18 cellular contexts compared by ENCODE assay signal in the genomic region with DNA sequence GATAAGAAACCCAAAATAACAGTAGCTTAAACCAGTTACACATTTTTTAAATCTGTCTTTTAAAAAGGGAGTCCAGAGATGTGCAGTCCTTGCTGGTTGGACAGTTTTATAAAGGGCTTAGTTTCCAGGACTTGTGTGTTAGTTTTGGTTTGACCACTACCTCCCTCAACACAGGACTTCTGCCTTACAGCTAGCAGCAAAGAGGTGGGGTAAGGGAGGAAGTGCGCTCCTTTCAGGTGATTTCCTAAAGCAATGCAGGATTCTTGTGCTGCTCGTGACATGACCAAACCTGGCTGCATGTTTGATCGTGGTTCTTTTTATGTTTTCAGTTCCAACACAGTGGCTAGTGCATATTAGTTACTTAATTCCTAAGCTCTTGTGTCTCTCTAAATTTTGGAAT.
A peak's percentile ranks its signal among the peaks of the same experiment; 100 is the strongest.
DNase-seq lines count a peak whose midpoint lies in the region; ATAC-seq and TF ChIP-seq lines count a peak whose summit lies in the region.
"Had no signal": no experiment of that assay in that cellular context is flagged by ENCODE, and none has a peak within 500 bp of the region (broad histone marks: within the 10 kb centered on the region; RNA-seq: fewer than 3 reads in every experiment).

No MANE protein-coding gene starts in this region.

- no peaks in the 10 kb centered on the region for H3K9me2 ChIP-seq in MM.1S (replicated peaks; ENCODE audit: insufficient read depth, low read length)

- H3K79me2 ChIP-seq in MM.1S (ENCODE audit: low read length) = no peaks in the 10 kb centered on the region
- H3K79me2 ChIP-seq: parathyroid adenoma had no signal

- no peak for TF ChIP-seq CTCF in prostate gland (IDR thresholded peaks at IDR 0.05)
- no peak for TF ChIP-seq CTCF in MM.1S (IDR thresholded peaks at IDR 0.05; ENCODE audit: low read length)

- H4K20me1 ChIP-seq in MM.1S (ENCODE audit: insufficient read depth, low read length) = no peaks in the 10 kb centered on the region

- intact Hi-C loops in prostate gland (cut with DNase I) = no loop called here

- 51% methylated on average over 3 of the region's 3 CpGs for WGBS in prostate gland

- no peaks in the 10 kb centered on the region for H3K4me1 ChIP-seq in prostate gland (replicated peaks)
- H3K4me1 ChIP-seq in MM.1S (ENCODE audit: low read length) = no peaks in the 10 kb centered on the region
- H3K4me1 ChIP-seq: Caco-2, parathyroid adenoma, vagina had no signal

- DNase-seq in prostate gland (ENCODE audit: low spot score) (peak; percentile 15), HuH-7.5 (ENCODE audit: low spot score) (no peak), MM.1S (no peak)
- DNase-seq: activated CD4-positive, alpha-beta T cell treated with anti-CD3 and anti-CD28 coated beads for 36 hours; activated CD8-positive, alpha-beta memory T cell treated with anti-CD3 and anti-CD28 coated beads, Interleukin-2, amount 50 U/mL, for 4 hours; activated gamma-delta T cell treated with Interleukin-2 at 50 U/mL for 16 hours; AML-193; Caco-2; esophagus squamous epithelium; NCI-H187 treated with DMSO at 0.1 percent for 48 hours had no signal

- peak; percentile 65 for ATAC-seq in GM18870 (IDR thresholded peaks at IDR 0.05; ENCODE audit: unreplicated experiment)
- ATAC-seq in GM21717 (IDR thresholded peaks at IDR 0.05; ENCODE audit: unreplicated experiment) = peak; percentile 83
- peak; percentile 75 for ATAC-seq in HG03565 (IDR thresholded peaks at IDR 0.05; ENCODE audit: unreplicated experiment)
- no peak for ATAC-seq in GM21529 (IDR thresholded peaks at IDR 0.05; ENCODE audit: unreplicated experiment)
- ATAC-seq: activated CD4-positive, alpha-beta T cell treated with anti-CD3 and anti-CD28 coated beads for 36 hours had no signal

- H3K4me2 ChIP-seq in MM.1S (ENCODE audit: low read depth, low read length) = no peak overlapping the region

- no peaks in the 10 kb centered on the region for H3F3A ChIP-seq in MM.1S (ENCODE audit: insufficient read depth, low read length)

- no peaks in the 10 kb centered on the region for H3K9me3 ChIP-seq in prostate gland
- H3K9me3 ChIP-seq in MM.1S (replicated peaks; ENCODE audit: insufficient read depth, low read length) = no peaks in the 10 kb centered on the region
- H3K9me3 ChIP-seq: Caco-2, esophagus squamous epithelium, vagina had no signal

- no peaks in the 10 kb centered on the region for H3K27me3 ChIP-seq in prostate gland (replicated peaks; ENCODE audit: insufficient read depth)
- no peaks in the 10 kb centered on the region for H3K27me3 ChIP-seq in MM.1S (replicated peaks; ENCODE audit: insufficient read depth, low read length)
- H3K27me3 ChIP-seq: esophagus squamous epithelium, vagina had no signal

- no peak for TF ChIP-seq POLR2A in prostate gland (IDR thresholded peaks at IDR 0.05)

- no peak overlapping the region for H2AFZ ChIP-seq in MM.1S (ENCODE audit: low read length)
- H2AFZ ChIP-seq: parathyroid adenoma had no signal

- H3K36me3 ChIP-seq in prostate gland (no peaks in the 10 kb centered on the region), MM.1S (replicated peaks; ENCODE audit: insufficient read depth, low read length) (no peaks in the 10 kb centered on the region)
- H3K36me3 ChIP-seq: esophagus squamous epithelium, vagina had no signal

- no peak overlapping the region for H3K27ac ChIP-seq in prostate gland
- no peak overlapping the region for H3K27ac ChIP-seq in MM.1S (ENCODE audit: low read length)
- H3K27ac ChIP-seq: esophagus squamous epithelium, HL-60, parathyroid adenoma, RWPE1, vagina had no signal

- no peak overlapping the region for H3K9ac ChIP-seq in MM.1S (ENCODE audit: low read length)
- H3K9ac ChIP-seq: parathyroid adenoma had no signal

- H3K4me3 ChIP-seq in prostate gland (no peak overlapping the region), MM.1S (ENCODE audit: low read length) (no peak overlapping the region)
- H3K4me3 ChIP-seq: esophagus squamous epithelium, vagina had no signal
